In the genomic region with DNA sequence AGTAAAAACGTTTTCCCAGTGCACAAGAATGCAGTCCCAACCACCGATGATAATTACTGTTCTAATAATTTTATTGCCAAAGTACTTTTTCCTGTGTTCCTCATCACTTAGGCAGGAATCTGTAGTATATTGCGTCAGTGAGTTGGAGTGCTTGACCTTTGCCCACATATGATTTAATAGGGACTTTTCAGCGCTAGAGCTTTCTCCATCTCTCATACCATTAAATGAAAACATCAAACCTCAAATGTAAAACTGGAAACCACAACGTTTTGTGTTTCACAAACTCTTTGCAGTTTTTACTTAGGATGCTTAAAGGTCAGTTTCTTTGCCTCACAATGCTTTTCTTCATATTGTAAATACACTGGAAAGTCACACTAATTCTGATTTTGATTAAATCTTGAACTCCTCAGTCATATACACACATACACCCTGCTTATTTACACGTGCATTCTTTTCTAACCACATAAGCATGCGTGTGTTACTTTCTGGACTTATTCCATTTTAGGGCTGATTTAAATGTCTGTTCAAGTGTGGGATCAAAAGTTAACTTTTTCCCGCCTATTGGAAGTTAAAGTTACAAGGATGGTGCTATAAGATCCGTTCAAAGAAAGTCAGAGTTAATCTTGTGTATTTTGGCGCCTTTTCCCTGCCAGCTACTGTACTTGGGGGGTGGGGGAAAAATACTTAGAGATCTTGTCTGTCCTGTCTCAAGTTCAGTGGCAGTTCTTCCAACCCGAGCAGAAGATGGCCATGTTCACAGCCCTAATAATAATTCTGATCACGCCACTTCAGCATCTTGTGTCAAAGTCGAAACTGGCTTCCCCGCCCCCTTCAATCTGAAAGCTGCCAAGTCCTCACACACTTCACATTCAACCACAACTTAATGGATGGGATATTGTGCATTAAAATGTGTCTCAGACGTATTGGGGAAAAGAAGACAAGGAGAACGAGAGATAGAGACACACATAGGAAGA, we compare ENCODE assay signal across 1 cellular context.
TF ChIP-seq lines count a peak whose summit lies in the region.

No MANE protein-coding gene starts in this region.

TF ChIP-seq in HEK293, 187 proteins besides CTCF, POLR2A, EP300 and RAD21 (continued from another document and continues in another):
- TF ChIP-seq, protein P1, sequence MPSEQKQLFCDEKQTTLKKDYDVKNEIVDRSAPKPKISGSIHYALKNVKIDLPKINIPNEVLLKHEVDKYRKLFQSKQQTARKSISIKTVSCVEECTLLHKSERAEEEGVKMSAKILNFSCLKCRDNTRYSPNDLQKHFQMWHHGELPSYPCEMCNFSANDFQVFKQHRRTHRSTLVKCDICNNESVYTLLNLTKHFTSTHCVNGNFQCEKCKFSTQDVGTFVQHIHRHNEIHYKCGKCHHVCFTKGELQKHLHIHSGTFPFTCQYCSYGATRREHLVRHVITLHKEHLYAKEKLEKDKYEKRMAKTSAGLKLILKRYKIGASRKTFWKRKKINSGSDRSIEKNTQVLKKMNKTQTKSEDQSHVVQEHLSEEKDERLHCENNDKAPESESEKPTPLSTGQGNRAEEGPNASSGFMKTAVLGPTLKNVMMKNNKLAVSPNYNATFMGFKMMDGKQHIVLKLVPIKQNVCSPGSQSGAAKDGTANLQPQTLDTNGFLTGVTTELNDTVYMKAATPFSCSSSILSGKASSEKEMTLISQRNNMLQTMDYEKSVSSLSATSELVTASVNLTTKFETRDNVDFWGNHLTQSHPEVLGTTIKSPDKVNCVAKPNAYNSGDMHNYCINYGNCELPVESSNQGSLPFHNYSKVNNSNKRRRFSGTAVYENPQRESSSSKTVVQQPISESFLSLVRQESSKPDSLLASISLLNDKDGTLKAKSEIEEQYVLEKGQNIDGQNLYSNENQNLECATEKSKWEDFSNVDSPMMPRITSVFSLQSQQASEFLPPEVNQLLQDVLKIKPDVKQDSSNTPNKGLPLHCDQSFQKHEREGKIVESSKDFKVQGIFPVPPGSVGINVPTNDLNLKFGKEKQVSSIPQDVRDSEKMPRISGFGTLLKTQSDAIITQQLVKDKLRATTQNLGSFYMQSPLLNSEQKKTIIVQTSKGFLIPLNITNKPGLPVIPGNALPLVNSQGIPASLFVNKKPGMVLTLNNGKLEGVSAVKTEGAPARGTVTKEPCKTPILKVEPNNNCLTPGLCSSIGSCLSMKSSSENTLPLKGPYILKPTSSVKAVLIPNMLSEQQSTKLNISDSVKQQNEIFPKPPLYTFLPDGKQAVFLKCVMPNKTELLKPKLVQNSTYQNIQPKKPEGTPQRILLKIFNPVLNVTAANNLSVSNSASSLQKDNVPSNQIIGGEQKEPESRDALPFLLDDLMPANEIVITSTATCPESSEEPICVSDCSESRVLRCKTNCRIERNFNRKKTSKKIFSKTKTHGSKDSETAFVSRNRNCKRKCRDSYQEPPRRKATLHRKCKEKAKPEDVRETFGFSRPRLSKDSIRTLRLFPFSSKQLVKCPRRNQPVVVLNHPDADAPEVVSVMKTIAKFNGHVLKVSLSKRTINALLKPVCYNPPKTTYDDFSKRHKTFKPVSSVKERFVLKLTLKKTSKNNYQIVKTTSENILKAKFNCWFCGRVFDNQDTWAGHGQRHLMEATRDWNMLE (tag by site-specific recombination; conservative IDR thresholded peaks at IDR 0.05; ENCODE audit: low read depth), result 0 out of 2 replicates have a peak, but pooled peaks have one; percentile 12
- TF ChIP-seq ZNF302 (tag by site-specific recombination; IDR thresholded peaks at IDR 0.05; ENCODE audit: low read depth) (no peak), ZNF366 (tag by site-specific recombination; conservative IDR thresholded peaks at IDR 0.05) (peak; percentile 90), ZNF112 (tag by site-specific recombination; IDR thresholded peaks at IDR 0.05) (no peak), ZNF707 (tag by site-specific recombination; IDR thresholded peaks at IDR 0.05) (no peak), ZFP37 (tag by site-specific recombination; IDR thresholded peaks at IDR 0.05) (no peak), ZBTB7A (tag by site-specific recombination; IDR thresholded peaks at IDR 0.05; ENCODE audit: low read depth) (no peak), ZNF544 (tag by site-specific recombination; IDR thresholded peaks at IDR 0.05) (no peak), ZNF155 (tag by site-specific recombination; IDR thresholded peaks at IDR 0.05) (no peak), BCL11B (tag by site-specific recombination; IDR thresholded peaks at IDR 0.05; ENCODE audit: low read depth) (no peak), ZNF10 (tag by site-specific recombination; IDR thresholded peaks at IDR 0.05) (no peak), ZNF433 (tag by site-specific recombination; IDR thresholded peaks at IDR 0.05; ENCODE audit: low read depth) (no peak), ZNF624 (tag by site-specific recombination; IDR thresholded peaks at IDR 0.05) (no peak), ZNF510 (tag by site-specific recombination; IDR thresholded peaks at IDR 0.05; ENCODE audit: insufficient replicate concordance) (no peak), KLF1 (tag by site-specific recombination; IDR thresholded peaks at IDR 0.05) (no peak), ZNF2 (tag by site-specific recombination; IDR thresholded peaks at IDR 0.05) (0 out of 2 replicates have a peak, but pooled peaks have one; percentile 22), ZEB2 (tag by site-specific recombination; IDR thresholded peaks at IDR 0.05) (peak; percentile 89), ZNF626 (tag by site-specific recombination; IDR thresholded peaks at IDR 0.05) (no peak), MZF1 (tag by site-specific recombination; IDR thresholded peaks at IDR 0.05; ENCODE audit: borderline replicate concordance) (no peak), ZNF132 (tag by site-specific recombination; IDR thresholded peaks at IDR 0.05; ENCODE audit: borderline replicate concordance) (no peak), KLF16 (tag by site-specific recombination; IDR thresholded peaks at IDR 0.05) (no peak), WT1 (tag by site-specific recombination; IDR thresholded peaks at IDR 0.05) (peak; percentile 70), ZXDB (tag by site-specific recombination; IDR thresholded peaks at IDR 0.05) (peak; percentile 62), YY1 (tag by site-specific recombination; IDR thresholded peaks at IDR 0.05) (no peak), ZNF558 (tag by site-specific recombination; IDR thresholded peaks at IDR 0.05) (no peak), GLIS2 (tag by site-specific recombination; IDR thresholded peaks at IDR 0.05) (no peak), ZNF777 (tag by site-specific recombination; IDR thresholded peaks at IDR 0.05; ENCODE audit: borderline replicate concordance) (no peak), ZNF19 (tag by site-specific recombination; IDR thresholded peaks at IDR 0.05; ENCODE audit: low read depth) (no peak), SCRT1 (tag by site-specific recombination; IDR thresholded peaks at IDR 0.05; ENCODE audit: borderline replicate concordance) (no peak)
- TF ChIP-seq, protein P2, sequence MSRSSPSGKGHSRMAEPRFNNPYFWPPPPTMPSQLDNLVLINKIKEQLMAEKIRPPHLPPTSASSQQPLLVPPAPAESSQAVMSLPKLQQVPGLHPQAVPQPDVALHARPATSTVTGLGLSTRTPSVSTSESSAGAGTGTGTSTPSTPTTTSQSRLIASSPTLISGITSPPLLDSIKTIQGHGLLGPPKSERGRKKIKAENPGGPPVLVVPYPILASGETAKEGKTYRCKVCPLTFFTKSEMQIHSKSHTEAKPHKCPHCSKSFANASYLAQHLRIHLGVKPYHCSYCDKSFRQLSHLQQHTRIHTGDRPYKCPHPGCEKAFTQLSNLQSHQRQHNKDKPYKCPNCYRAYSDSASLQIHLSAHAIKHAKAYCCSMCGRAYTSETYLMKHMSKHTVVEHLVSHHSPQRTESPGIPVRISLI (tag by site-specific recombination; IDR thresholded peaks at IDR 0.05), result peak; percentile 70; the same call in 1 of the 2 replicates
- TF ChIP-seq, protein P3, sequence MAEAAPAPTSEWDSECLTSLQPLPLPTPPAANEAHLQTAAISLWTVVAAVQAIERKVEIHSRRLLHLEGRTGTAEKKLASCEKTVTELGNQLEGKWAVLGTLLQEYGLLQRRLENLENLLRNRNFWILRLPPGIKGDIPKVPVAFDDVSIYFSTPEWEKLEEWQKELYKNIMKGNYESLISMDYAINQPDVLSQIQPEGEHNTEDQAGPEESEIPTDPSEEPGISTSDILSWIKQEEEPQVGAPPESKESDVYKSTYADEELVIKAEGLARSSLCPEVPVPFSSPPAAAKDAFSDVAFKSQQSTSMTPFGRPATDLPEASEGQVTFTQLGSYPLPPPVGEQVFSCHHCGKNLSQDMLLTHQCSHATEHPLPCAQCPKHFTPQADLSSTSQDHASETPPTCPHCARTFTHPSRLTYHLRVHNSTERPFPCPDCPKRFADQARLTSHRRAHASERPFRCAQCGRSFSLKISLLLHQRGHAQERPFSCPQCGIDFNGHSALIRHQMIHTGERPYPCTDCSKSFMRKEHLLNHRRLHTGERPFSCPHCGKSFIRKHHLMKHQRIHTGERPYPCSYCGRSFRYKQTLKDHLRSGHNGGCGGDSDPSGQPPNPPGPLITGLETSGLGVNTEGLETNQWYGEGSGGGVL (tag by site-specific recombination; IDR thresholded peaks at IDR 0.05), result no peak
- TF ChIP-seq, protein P4, sequence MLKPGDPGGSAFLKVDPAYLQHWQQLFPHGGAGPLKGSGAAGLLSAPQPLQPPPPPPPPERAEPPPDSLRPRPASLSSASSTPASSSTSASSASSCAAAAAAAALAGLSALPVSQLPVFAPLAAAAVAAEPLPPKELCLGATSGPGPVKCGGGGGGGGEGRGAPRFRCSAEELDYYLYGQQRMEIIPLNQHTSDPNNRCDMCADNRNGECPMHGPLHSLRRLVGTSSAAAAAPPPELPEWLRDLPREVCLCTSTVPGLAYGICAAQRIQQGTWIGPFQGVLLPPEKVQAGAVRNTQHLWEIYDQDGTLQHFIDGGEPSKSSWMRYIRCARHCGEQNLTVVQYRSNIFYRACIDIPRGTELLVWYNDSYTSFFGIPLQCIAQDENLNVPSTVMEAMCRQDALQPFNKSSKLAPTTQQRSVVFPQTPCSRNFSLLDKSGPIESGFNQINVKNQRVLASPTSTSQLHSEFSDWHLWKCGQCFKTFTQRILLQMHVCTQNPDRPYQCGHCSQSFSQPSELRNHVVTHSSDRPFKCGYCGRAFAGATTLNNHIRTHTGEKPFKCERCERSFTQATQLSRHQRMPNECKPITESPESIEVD (tag by site-specific recombination; IDR thresholded peaks at IDR 0.05), result peak; percentile 100
- TF ChIP-seq, protein P5, sequence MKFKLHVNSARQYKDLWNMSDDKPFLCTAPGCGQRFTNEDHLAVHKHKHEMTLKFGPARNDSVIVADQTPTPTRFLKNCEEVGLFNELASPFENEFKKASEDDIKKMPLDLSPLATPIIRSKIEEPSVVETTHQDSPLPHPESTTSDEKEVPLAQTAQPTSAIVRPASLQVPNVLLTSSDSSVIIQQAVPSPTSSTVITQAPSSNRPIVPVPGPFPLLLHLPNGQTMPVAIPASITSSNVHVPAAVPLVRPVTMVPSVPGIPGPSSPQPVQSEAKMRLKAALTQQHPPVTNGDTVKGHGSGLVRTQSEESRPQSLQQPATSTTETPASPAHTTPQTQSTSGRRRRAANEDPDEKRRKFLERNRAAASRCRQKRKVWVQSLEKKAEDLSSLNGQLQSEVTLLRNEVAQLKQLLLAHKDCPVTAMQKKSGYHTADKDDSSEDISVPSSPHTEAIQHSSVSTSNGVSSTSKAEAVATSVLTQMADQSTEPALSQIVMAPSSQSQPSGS (tag by site-specific recombination; IDR thresholded peaks at IDR 0.05; ENCODE audit: low read depth), result peak; percentile 69
- TF ChIP-seq, protein P6, sequence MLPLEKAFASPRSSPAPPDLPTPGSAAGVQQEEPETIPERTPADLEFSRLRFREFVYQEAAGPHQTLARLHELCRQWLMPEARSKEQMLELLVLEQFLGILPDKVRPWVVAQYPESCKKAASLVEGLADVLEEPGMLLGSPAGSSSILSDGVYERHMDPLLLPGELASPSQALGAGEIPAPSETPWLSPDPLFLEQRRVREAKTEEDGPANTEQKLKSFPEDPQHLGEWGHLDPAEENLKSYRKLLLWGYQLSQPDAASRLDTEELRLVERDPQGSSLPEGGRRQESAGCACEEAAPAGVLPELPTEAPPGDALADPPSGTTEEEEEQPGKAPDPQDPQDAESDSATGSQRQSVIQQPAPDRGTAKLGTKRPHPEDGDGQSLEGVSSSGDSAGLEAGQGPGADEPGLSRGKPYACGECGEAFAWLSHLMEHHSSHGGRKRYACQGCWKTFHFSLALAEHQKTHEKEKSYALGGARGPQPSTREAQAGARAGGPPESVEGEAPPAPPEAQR (tag by site-specific recombination; IDR thresholded peaks at IDR 0.05), result no peak
- TF ChIP-seq, protein P7, sequence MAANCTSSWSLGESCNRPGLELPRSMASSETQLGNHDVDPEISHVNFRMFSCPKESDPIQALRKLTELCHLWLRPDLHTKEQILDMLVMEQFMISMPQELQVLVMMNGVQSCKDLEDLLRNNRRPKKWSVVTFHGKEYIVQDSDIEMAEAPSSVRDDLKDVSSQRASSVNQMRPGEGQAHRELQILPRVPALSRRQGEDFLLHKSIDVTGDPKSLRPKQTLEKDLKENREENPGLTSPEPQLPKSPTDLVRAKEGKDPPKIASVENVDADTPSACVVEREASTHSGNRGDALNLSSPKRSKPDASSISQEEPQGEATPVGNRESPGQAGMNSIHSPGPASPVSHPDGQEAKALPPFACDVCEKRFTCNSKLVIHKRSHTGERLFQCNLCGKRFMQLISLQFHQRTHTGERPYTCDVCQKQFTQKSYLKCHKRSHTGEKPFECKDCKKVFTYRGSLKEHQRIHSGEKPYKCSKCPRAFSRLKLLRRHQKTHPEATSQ (tag by site-specific recombination; IDR thresholded peaks at IDR 0.05), result no peak
- TF ChIP-seq, protein P8, sequence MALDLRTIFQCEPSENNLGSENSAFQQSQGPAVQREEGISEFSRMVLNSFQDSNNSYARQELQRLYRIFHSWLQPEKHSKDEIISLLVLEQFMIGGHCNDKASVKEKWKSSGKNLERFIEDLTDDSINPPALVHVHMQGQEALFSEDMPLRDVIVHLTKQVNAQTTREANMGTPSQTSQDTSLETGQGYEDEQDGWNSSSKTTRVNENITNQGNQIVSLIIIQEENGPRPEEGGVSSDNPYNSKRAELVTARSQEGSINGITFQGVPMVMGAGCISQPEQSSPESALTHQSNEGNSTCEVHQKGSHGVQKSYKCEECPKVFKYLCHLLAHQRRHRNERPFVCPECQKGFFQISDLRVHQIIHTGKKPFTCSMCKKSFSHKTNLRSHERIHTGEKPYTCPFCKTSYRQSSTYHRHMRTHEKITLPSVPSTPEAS (tag by site-specific recombination; IDR thresholded peaks at IDR 0.05), result 0 out of 2 replicates have a peak, but pooled peaks have one; percentile 43
- TF ChIP-seq, protein P9, sequence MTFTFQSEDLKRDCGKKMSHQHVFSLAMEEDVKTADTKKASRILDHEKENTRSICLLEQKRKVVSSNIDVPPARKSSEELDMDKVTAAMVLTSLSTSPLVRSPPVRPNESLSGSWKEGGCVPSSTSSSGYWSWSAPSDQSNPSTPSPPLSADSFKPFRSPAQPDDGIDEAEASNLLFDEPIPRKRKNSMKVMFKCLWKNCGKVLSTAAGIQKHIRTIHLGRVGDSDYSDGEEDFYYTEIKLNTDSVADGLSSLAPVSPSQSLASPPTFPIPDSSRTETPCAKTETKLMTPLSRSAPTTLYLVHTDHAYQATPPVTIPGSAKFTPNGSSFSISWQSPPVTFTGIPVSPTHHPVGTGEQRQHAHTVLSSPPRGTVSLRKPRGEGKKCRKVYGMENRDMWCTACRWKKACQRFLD (tag by site-specific recombination; IDR thresholded peaks at IDR 0.05), result no peak
